ENCODE assay signal across 30 cellular contexts in genomic region chr16:64705443-64705842, GRCh38.
"Had no signal": no experiment of that assay in that cellular context is flagged by ENCODE, and none has a peak within 500 bp of the region (broad histone marks: within the 10 kb centered on the region; RNA-seq: fewer than 3 reads in every experiment).

No MANE protein-coding gene starts in this region.

- H3K27ac ChIP-seq: ascending aorta, esophagus muscularis mucosa, left lung, lower lobe of right lung, neutrophil, ovary, suprapubic skin, tibial artery, upper lobe of right lung had no signal

- H3K27ac Mint-ChIP-seq: activated CD4-positive, alpha-beta T cell treated with anti-CD3 and anti-CD28 coated beads for 36 hours; activated naive CD4-positive, alpha-beta T cell treated with anti-CD3 and anti-CD28 coated beads for 36 hours; activated naive CD8-positive, alpha-beta T cell treated with anti-CD3 and anti-CD28 coated beads, Interleukin-2, amount 10 ng/mL, durations not matched to agents 7 days and 5 days; dendritic cell treated with granulocyte-macrophage colony-stimulating factor and Interleukin-4, amounts not matched to agents 40 ng/mL and 50 ng/mL, for 4 days; endodermal cell; nephron progenitor cell; progenitor cell of endocrine pancreas; stimulated activated naive B cell treated with anti-CD40 and anti-IgM and Interleukin-4, amounts not matched to agents 10 μg/mL and 1 μg/mL and 100 μg/mL, for 72 hours; T-helper 2 cell treated with Interferon-gamma antibody and Interleukin-4, amounts not matched to agents 5 μg/mL and 100 μg/mL, for 36 hours had no signal

- H3K9me3 Mint-ChIP-seq: dendritic cell treated with granulocyte-macrophage colony-stimulating factor and Interleukin-4, amounts not matched to agents 40 ng/mL and 50 ng/mL, for 4 days; endodermal cell; nephron progenitor cell had no signal

- H3K36me3 Mint-ChIP-seq: activated naive CD8-positive, alpha-beta T cell treated with anti-CD3 and anti-CD28 coated beads, Interleukin-2, amount 10 ng/mL, durations not matched to agents 7 days and 5 days; stimulated activated naive B cell treated with anti-CD40 and anti-IgM and Interleukin-4, amounts not matched to agents 10 μg/mL and 1 μg/mL and 100 μg/mL, for 72 hours had no signal

- H3K27me3 Mint-ChIP-seq: activated CD4-positive, alpha-beta T cell treated with anti-CD3 and anti-CD28 coated beads for 36 hours; activated naive CD8-positive, alpha-beta T cell treated with anti-CD3 and anti-CD28 coated beads, Interleukin-2, amount 10 ng/mL, durations not matched to agents 7 days and 5 days; dendritic cell treated with granulocyte-macrophage colony-stimulating factor and Interleukin-4, amounts not matched to agents 40 ng/mL and 50 ng/mL, for 4 days; stimulated activated naive B cell treated with anti-CD40 and anti-IgM and Interleukin-4, amounts not matched to agents 10 μg/mL and 1 μg/mL and 100 μg/mL, for 72 hours had no signal

- H3K4me1 ChIP-seq: ascending aorta, esophagus muscularis mucosa, left lung, lower lobe of right lung, suprapubic skin, tibial artery, upper lobe of right lung had no signal

- H3K27me3 ChIP-seq: ascending aorta, esophagus muscularis mucosa, left lung, neutrophil, ovary, suprapubic skin, tibial artery, upper lobe of right lung had no signal

- H3K36me3 ChIP-seq: ascending aorta, esophagus muscularis mucosa, left lung, lower lobe of right lung, neutrophil, ovary, suprapubic skin, tibial artery, upper lobe of right lung had no signal

- H3K4me1 Mint-ChIP-seq: activated CD4-positive, alpha-beta T cell treated with anti-CD3 and anti-CD28 coated beads for 36 hours; activated naive CD8-positive, alpha-beta T cell treated with anti-CD3 and anti-CD28 coated beads, Interleukin-2, amount 10 ng/mL, durations not matched to agents 7 days and 5 days; endodermal cell; stimulated activated naive B cell treated with anti-CD40 and anti-IgM and Interleukin-4, amounts not matched to agents 10 μg/mL and 1 μg/mL and 100 μg/mL, for 72 hours had no signal

- H3K4me3 ChIP-seq: ascending aorta, esophagus muscularis mucosa, left lung, lower lobe of right lung, mucosa of descending colon, ovary, suprapubic skin, tibial artery, upper lobe of right lung had no signal

- H3K9me3 ChIP-seq: ascending aorta, esophagus muscularis mucosa, lower lobe of right lung, mucosa of descending colon, neutrophil, ovary, suprapubic skin, tibial artery, upper lobe of right lung had no signal

- FAIRE-seq: frontal cortex, islet of Langerhans had no signal

- H3K4me3 Mint-ChIP-seq: activated CD4-positive, alpha-beta T cell treated with anti-CD3 and anti-CD28 coated beads for 36 hours; activated naive CD4-positive, alpha-beta T cell treated with anti-CD3 and anti-CD28 coated beads for 36 hours; activated naive CD8-positive, alpha-beta T cell treated with anti-CD3 and anti-CD28 coated beads, Interleukin-2, amount 10 ng/mL, durations not matched to agents 7 days and 5 days; dendritic cell treated with granulocyte-macrophage colony-stimulating factor and Interleukin-4, amounts not matched to agents 40 ng/mL and 50 ng/mL, for 4 days; endodermal cell; nephron progenitor cell; stimulated activated naive B cell treated with anti-CD40 and anti-IgM and Interleukin-4, amounts not matched to agents 10 μg/mL and 1 μg/mL and 100 μg/mL, for 72 hours; T-helper 2 cell treated with Interferon-gamma antibody and Interleukin-4, amounts not matched to agents 5 μg/mL and 100 μg/mL, for 36 hours had no signal

- DNase-seq: activated CD4-positive, alpha-beta T cell treated with anti-CD3 and anti-CD28 coated beads for 36 hours; activated CD4-positive, CD25-positive, alpha-beta regulatory T cell; activated effector memory CD4-positive, alpha-beta T cell treated with anti-CD3 and anti-CD28 coated beads, Interleukin-2, amount 50 U/mL, for 16 hours; activated naive CD4-positive, alpha-beta T cell treated with anti-CD3 and anti-CD28 coated beads for 36 hours; activated naive CD8-positive, alpha-beta T cell treated with anti-CD3 and anti-CD28 coated beads, Interleukin-2, amount 10 ng/mL, durations not matched to agents 7 days and 5 days; activated T-cell treated with anti-CD3 and anti-CD28 coated beads for 4 hours; caudate nucleus; endodermal cell; left lung; lower lobe of right lung; mesendoderm; mucosa of descending colon; nephron progenitor cell; ovary; retina; stimulated activated CD4-positive, alpha-beta T cell treated with anti-CD3 and anti-CD28 coated beads, Interleukin-15, amount 100 ng/mL, for 24 hours; stimulated activated CD4-positive, alpha-beta T cell treated with anti-CD3 and anti-CD28 coated beads, Interleukin-2, amount 100 ng/mL, for 24 hours; stimulated activated naive B cell treated with anti-CD40 and anti-IgM and Interleukin-4, amounts not matched to agents 10 μg/mL and 1 μg/mL and 100 μg/mL, for 72 hours; T-helper 1 cell; tibial artery; upper lobe of right lung had no signal
